20 cellular contexts compared by ENCODE assay signal in genomic region chr2:42290005-42290404, GRCh38.
DNase-seq lines count a peak whose midpoint lies in the region; ATAC-seq and TF ChIP-seq lines count a peak whose summit lies in the region.
"Had no signal": no experiment of that assay in that cellular context is flagged by ENCODE, and none has a peak within 500 bp of the region (broad histone marks: within the 10 kb centered on the region; RNA-seq: fewer than 3 reads in every experiment).

No MANE protein-coding gene starts in this region.

- intact Hi-C loops in activated CD8-positive, alpha-beta T cell treated with anti-CD3 and anti-CD28 coated beads for 36 hours (cut with micrococcal nuclease) = no loop called here
- intact Hi-C loops in spleen (cut with DNase I; ENCODE audit: low total_unique reads) = no loop called here

- H3K27ac Mint-ChIP-seq in activated CD8-positive, alpha-beta T cell treated with anti-CD3 and anti-CD28 coated beads for 36 hours = no peak overlapping the region
- H3K27ac Mint-ChIP-seq in activated CD8-positive, alpha-beta T cell treated with anti-CD3 and anti-CD28 coated beads, Interleukin-2, amount 10 ng/mL, durations not matched to agents 7 days and 5 days = no peak overlapping the region
- peak overlapping the region in 2 of 3 donors; percentile 64 to 77 for H3K27ac Mint-ChIP-seq in CD4-positive, CD25-positive, alpha-beta regulatory T cell
- H3K27ac Mint-ChIP-seq in stimulated activated effector memory CD8-positive, alpha-beta T cell treated with anti-CD3 and anti-CD28 coated beads, Interleukin-12 subunit alpha, Interleukin-12 subunit beta, amount 100 ng/mL, for 72 hours = no peak overlapping the region
- H3K27ac Mint-ChIP-seq in stimulated activated naive B cell treated with anti-CD40 and anti-IgM and Interleukin-4, amounts not matched to agents 10 μg/mL and 1 μg/mL and 100 μg/mL, for 72 hours = no peak overlapping the region
- H3K27ac Mint-ChIP-seq: B cell had no signal

- POLR2A ChIA-PET in activated CD8-positive, alpha-beta T cell treated with anti-CD3 and anti-CD28 coated beads for 36 hours (lab: Charles Lee) = no interaction called here
- POLR2A ChIA-PET in activated CD8-positive, alpha-beta T cell treated with anti-CD3 and anti-CD28 coated beads, Interleukin-2, amount 10 ng/mL, durations not matched to agents 7 days and 5 days (lab: Charles Lee) = interaction anchor here (0.6 kb wide), 1 partner anchor 22 kb away, joined by 3 read pairs; no protein-coding TSS in a partner anchor

- no peak for DNase-seq in activated CD8-positive, alpha-beta T cell treated with anti-CD3 and anti-CD28 coated beads for 36 hours
- no peak for DNase-seq in activated CD8-positive, alpha-beta T cell treated with anti-CD3 and anti-CD28 coated beads, Interleukin-2, amount 10 ng/mL, durations not matched to agents 7 days and 5 days
- no peak for DNase-seq in CD4-positive, CD25-positive, alpha-beta regulatory T cell
- DNase-seq in stimulated activated effector memory CD8-positive, alpha-beta T cell treated with anti-CD3 and anti-CD28 coated beads, Interleukin-12 subunit alpha, Interleukin-12 subunit beta, amount 100 ng/mL, for 72 hours (ENCODE audit: low spot score in 2 of 2) = no peak
- no peak for DNase-seq in stimulated activated naive B cell treated with anti-CD40 and anti-IgM and Interleukin-4, amounts not matched to agents 10 μg/mL and 1 μg/mL and 100 μg/mL, for 72 hours
- no peak for DNase-seq in GM19240 (ENCODE audit: insufficient read length, low spot score)
- no peak for DNase-seq in spleen
- DNase-seq: AML-193; CD4-positive, alpha-beta memory T cell; CD8-positive, alpha-beta memory T cell; COR-L47; DMS 273 treated with DMSO at 0.1 percent for 48 hours; DMS153; DMS79 treated with DMSO at 0.1 percent for 48 hours; GF-D8 had no signal

- H3K36me3 Mint-ChIP-seq in activated CD8-positive, alpha-beta T cell treated with anti-CD3 and anti-CD28 coated beads for 36 hours (ENCODE audit: low read depth) = peaks cover 46% of the 10 kb centered on the region
- peaks cover 55% of the 10 kb centered on the region for H3K36me3 Mint-ChIP-seq in activated CD8-positive, alpha-beta T cell treated with anti-CD3 and anti-CD28 coated beads, Interleukin-2, amount 10 ng/mL, durations not matched to agents 7 days and 5 days (ENCODE audit: low read depth)
- peaks cover 49% of the 10 kb centered on the region for H3K36me3 Mint-ChIP-seq in CD4-positive, CD25-positive, alpha-beta regulatory T cell
- H3K36me3 Mint-ChIP-seq in stimulated activated effector memory CD8-positive, alpha-beta T cell treated with anti-CD3 and anti-CD28 coated beads, Interleukin-12 subunit alpha, Interleukin-12 subunit beta, amount 100 ng/mL, for 72 hours = peaks cover 96% of the 10 kb centered on the region
- H3K36me3 Mint-ChIP-seq in stimulated activated naive B cell treated with anti-CD40 and anti-IgM and Interleukin-4, amounts not matched to agents 10 μg/mL and 1 μg/mL and 100 μg/mL, for 72 hours = peaks cover 24 to 45% of the 10 kb centered on the region in 2 donors

- no peaks in the 10 kb centered on the region for H3K9me3 ChIP-seq in CD4-positive, CD25-positive, alpha-beta regulatory T cell (ENCODE audit: control insufficient read depth in 2 of 2, low read length in 2 of 2)
- H3K9me3 ChIP-seq in spleen = no peaks in the 10 kb centered on the region
- H3K9me3 ChIP-seq: A549; BLaER1 treated with 17β-estradiol and CSF1 and Interleukin-3, amounts not matched to agents 10 nM and 100 nM had no signal

- no peak for TF ChIP-seq CTCF in activated CD8-positive, alpha-beta T cell treated with anti-CD3 and anti-CD28 coated beads for 36 hours (IDR thresholded peaks at IDR 0.05)
- no peak for TF ChIP-seq CTCF in spleen (IDR thresholded peaks at IDR 0.05 in 8 of 11, conservative IDR thresholded peaks at IDR 0.05 in 3 of 11)

- TF ChIP-seq POLR2A in spleen (IDR thresholded peaks at IDR 0.05) = no peak

- no peak overlapping the region for H3K4me3 Mint-ChIP-seq in activated CD8-positive, alpha-beta T cell treated with anti-CD3 and anti-CD28 coated beads for 36 hours
- no peak overlapping the region for H3K4me3 Mint-ChIP-seq in activated CD8-positive, alpha-beta T cell treated with anti-CD3 and anti-CD28 coated beads, Interleukin-2, amount 10 ng/mL, durations not matched to agents 7 days and 5 days
- no peak overlapping the region for H3K4me3 Mint-ChIP-seq in CD4-positive, CD25-positive, alpha-beta regulatory T cell
- H3K4me3 Mint-ChIP-seq in stimulated activated effector memory CD8-positive, alpha-beta T cell treated with anti-CD3 and anti-CD28 coated beads, Interleukin-12 subunit alpha, Interleukin-12 subunit beta, amount 100 ng/mL, for 72 hours = no peak overlapping the region
- H3K4me3 Mint-ChIP-seq in stimulated activated naive B cell treated with anti-CD40 and anti-IgM and Interleukin-4, amounts not matched to agents 10 μg/mL and 1 μg/mL and 100 μg/mL, for 72 hours = no peak overlapping the region
- H3K4me3 Mint-ChIP-seq: B cell had no signal

- H3K36me3 ChIP-seq in CD4-positive, CD25-positive, alpha-beta regulatory T cell (ENCODE audit: control insufficient read depth, insufficient read depth, low read length) = peaks cover 36% of the 10 kb centered on the region
- H3K36me3 ChIP-seq in spleen = peaks cover 0 to 100% (median 64%) of the 10 kb centered on the region in 6 donors

- no peaks in the 10 kb centered on the region for H3K27me3 ChIP-seq in CD4-positive, CD25-positive, alpha-beta regulatory T cell (ENCODE audit: control insufficient read depth, insufficient read depth, low read length)
- no peaks in the 10 kb centered on the region for H3K27me3 ChIP-seq in spleen (replicated peaks in 1 of 7)
- H3K27me3 ChIP-seq: BLaER1 treated with 17β-estradiol and CSF1 and Interleukin-3, amounts not matched to agents 10 nM and 100 nM had no signal

- H3K27me3 Mint-ChIP-seq in activated CD8-positive, alpha-beta T cell treated with anti-CD3 and anti-CD28 coated beads for 36 hours = no peaks in the 10 kb centered on the region
- H3K27me3 Mint-ChIP-seq in activated CD8-positive, alpha-beta T cell treated with anti-CD3 and anti-CD28 coated beads, Interleukin-2, amount 10 ng/mL, durations not matched to agents 7 days and 5 days (ENCODE audit: low read depth) = no peaks in the 10 kb centered on the region
- no peaks in the 10 kb centered on the region for H3K27me3 Mint-ChIP-seq in CD4-positive, CD25-positive, alpha-beta regulatory T cell
- H3K27me3 Mint-ChIP-seq in stimulated activated naive B cell treated with anti-CD40 and anti-IgM and Interleukin-4, amounts not matched to agents 10 μg/mL and 1 μg/mL and 100 μg/mL, for 72 hours = no peaks in the 10 kb centered on the region
- H3K27me3 Mint-ChIP-seq: B cell; CD4-positive, alpha-beta memory T cell; CD8-positive, alpha-beta memory T cell had no signal

- peaks cover 30% of the 10 kb centered on the region for H3K4me1 Mint-ChIP-seq in activated CD8-positive, alpha-beta T cell treated with anti-CD3 and anti-CD28 coated beads for 36 hours (ENCODE audit: low read depth)
- H3K4me1 Mint-ChIP-seq in activated CD8-positive, alpha-beta T cell treated with anti-CD3 and anti-CD28 coated beads, Interleukin-2, amount 10 ng/mL, durations not matched to agents 7 days and 5 days (ENCODE audit: low read depth) = peaks cover 25% of the 10 kb centered on the region
- peaks cover 31 to 70% (median 53%) of the 10 kb centered on the region in 4 donors for H3K4me1 Mint-ChIP-seq in CD4-positive, CD25-positive, alpha-beta regulatory T cell
- peaks cover 37% of the 10 kb centered on the region for H3K4me1 Mint-ChIP-seq in stimulated activated effector memory CD8-positive, alpha-beta T cell treated with anti-CD3 and anti-CD28 coated beads, Interleukin-12 subunit alpha, Interleukin-12 subunit beta, amount 100 ng/mL, for 72 hours
- H3K4me1 Mint-ChIP-seq in stimulated activated naive B cell treated with anti-CD40 and anti-IgM and Interleukin-4, amounts not matched to agents 10 μg/mL and 1 μg/mL and 100 μg/mL, for 72 hours = peaks cover 5 to 11% of the 10 kb centered on the region in 2 donors

- peaks cover 37% of the 10 kb centered on the region for H3K4me1 ChIP-seq in CD4-positive, CD25-positive, alpha-beta regulatory T cell (ENCODE audit: control insufficient read depth, insufficient read depth, low read length, poor library complexity, severe bottlenecking)
- peaks cover 0 to 3% (median 0%) of the 10 kb centered on the region in 6 donors for H3K4me1 ChIP-seq in spleen
- H3K4me1 ChIP-seq: BLaER1 treated with 17β-estradiol and CSF1 and Interleukin-3, amounts not matched to agents 10 nM and 100 nM had no signal

- H3K9me3 Mint-ChIP-seq in activated CD8-positive, alpha-beta T cell treated with anti-CD3 and anti-CD28 coated beads for 36 hours = no peaks in the 10 kb centered on the region
- H3K9me3 Mint-ChIP-seq in activated CD8-positive, alpha-beta T cell treated with anti-CD3 and anti-CD28 coated beads, Interleukin-2, amount 10 ng/mL, durations not matched to agents 7 days and 5 days (ENCODE audit: insufficient read depth) = no peaks in the 10 kb centered on the region
- no peaks in the 10 kb centered on the region for H3K9me3 Mint-ChIP-seq in CD4-positive, CD25-positive, alpha-beta regulatory T cell
- no peaks in the 10 kb centered on the region for H3K9me3 Mint-ChIP-seq in stimulated activated effector memory CD8-positive, alpha-beta T cell treated with anti-CD3 and anti-CD28 coated beads, Interleukin-12 subunit alpha, Interleukin-12 subunit beta, amount 100 ng/mL, for 72 hours
- no peaks in the 10 kb centered on the region for H3K9me3 Mint-ChIP-seq in stimulated activated naive B cell treated with anti-CD40 and anti-IgM and Interleukin-4, amounts not matched to agents 10 μg/mL and 1 μg/mL and 100 μg/mL, for 72 hours
- H3K9me3 Mint-ChIP-seq: CD4-positive, alpha-beta memory T cell; CD8-positive, alpha-beta memory T cell had no signal

- WGBS in spleen, 5 donors = 93 to 99% (median 96%) methylated on average over 8 of the region's 8 CpGs

- ATAC-seq in activated CD8-positive, alpha-beta T cell treated with anti-CD3 and anti-CD28 coated beads for 36 hours = peak; percentile 39
- ATAC-seq in activated CD8-positive, alpha-beta T cell treated with anti-CD3 and anti-CD28 coated beads, Interleukin-2, amount 10 ng/mL, durations not matched to agents 7 days and 5 days = no peak
- ATAC-seq in CD4-positive, CD25-positive, alpha-beta regulatory T cell (ENCODE audit: low read depth in 2 of 2) = no peak
- peak; percentile 65 for ATAC-seq in stimulated activated effector memory CD8-positive, alpha-beta T cell treated with anti-CD3 and anti-CD28 coated beads, Interleukin-12 subunit alpha, Interleukin-12 subunit beta, amount 100 ng/mL, for 72 hours
- ATAC-seq in stimulated activated naive B cell treated with anti-CD40 and anti-IgM and Interleukin-4, amounts not matched to agents 10 μg/mL and 1 μg/mL and 100 μg/mL, for 72 hours (replicated peaks) = peak; percentile 49 to 56
- ATAC-seq: A549 had no signal

- H3K4me3 ChIP-seq in CD4-positive, CD25-positive, alpha-beta regulatory T cell (ENCODE audit: low read depth, low read length) = no peak overlapping the region
- H3K4me3 ChIP-seq in spleen = no peak overlapping the region
- H3K4me3 ChIP-seq: A549; BLaER1 treated with 17β-estradiol and CSF1 and Interleukin-3, amounts not matched to agents 10 nM and 100 nM had no signal

- H3K27ac ChIP-seq in CD4-positive, CD25-positive, alpha-beta regulatory T cell (ENCODE audit: insufficient read depth, low read length, poor library complexity, severe bottlenecking) = peak overlapping the region; percentile 24
- H3K27ac ChIP-seq in spleen = no peak overlapping the region
- H3K27ac ChIP-seq: 22Rv1; A549; BLaER1 treated with 17β-estradiol and CSF1 and Interleukin-3, amounts not matched to agents 10 nM and 100 nM; C4-2B had no signal

- CTCF ChIA-PET in activated CD8-positive, alpha-beta T cell treated with anti-CD3 and anti-CD28 coated beads for 36 hours (lab: Charles Lee) = interaction anchor here (0.6 to 1.5 kb wide), 2 partner anchors 38 to 84 kb away, joined by 3 to 4 read pairs; no protein-coding TSS in a partner anchor
- CTCF ChIA-PET in activated CD8-positive, alpha-beta T cell treated with anti-CD3 and anti-CD28 coated beads, Interleukin-2, amount 10 ng/mL, durations not matched to agents 7 days and 5 days (lab: Charles Lee) = no interaction called here

Comparison
In these comparisons a context has a peak if more than half of its experiments do, and no peak if none do; other contexts are left out.
1. ATAC-seq: peak in activated CD8-positive, alpha-beta T cell treated with anti-CD3 and anti-CD28 coated beads for 36 hours (single experiment), stimulated activated effector memory CD8-positive, alpha-beta T cell treated with anti-CD3 and anti-CD28 coated beads, Interleukin-12 subunit alpha, Interleukin-12 subunit beta, amount 100 ng/mL, for 72 hours (single experiment) and stimulated activated naive B cell treated with anti-CD40 and anti-IgM and Interleukin-4, amounts not matched to agents 10 μg/mL and 1 μg/mL and 100 μg/mL, for 72 hours (2 of 2); none in activated CD8-positive, alpha-beta T cell treated with anti-CD3 and anti-CD28 coated beads, Interleukin-2, amount 10 ng/mL, durations not matched to agents 7 days and 5 days (single experiment) and CD4-positive, CD25-positive, alpha-beta regulatory T cell (0 of 2).
2. H3K27ac Mint-ChIP-seq: peak in CD4-positive, CD25-positive, alpha-beta regulatory T cell (2 of 3); none in activated CD8-positive, alpha-beta T cell treated with anti-CD3 and anti-CD28 coated beads for 36 hours (single experiment), activated CD8-positive, alpha-beta T cell treated with anti-CD3 and anti-CD28 coated beads, Interleukin-2, amount 10 ng/mL, durations not matched to agents 7 days and 5 days (single experiment), stimulated activated effector memory CD8-positive, alpha-beta T cell treated with anti-CD3 and anti-CD28 coated beads, Interleukin-12 subunit alpha, Interleukin-12 subunit beta, amount 100 ng/mL, for 72 hours (single experiment) and stimulated activated naive B cell treated with anti-CD40 and anti-IgM and Interleukin-4, amounts not matched to agents 10 μg/mL and 1 μg/mL and 100 μg/mL, for 72 hours (single experiment).